ENCODE assay signal across 39 cellular contexts in genomic region chr13:98775386-98775785, GRCh38. TPM values are rescaled to one million over a fixed set of nuclear protein-coding genes. Genes with fewer than 3 reads are reported as not detected.
"Had no signal": no experiment of that assay in that cellular context is flagged by ENCODE, and none has a peak within 500 bp of the region (broad histone marks: within the 10 kb centered on the region; RNA-seq: fewer than 3 reads in every experiment).

No MANE protein-coding gene starts in this region.

- FAIRE-seq: bronchial epithelial cell, colon, endometrium, endothelial cell of umbilical vein, TTC549 had no signal

- H3K4me3 ChIP-seq: ascending aorta, esophagus squamous epithelium, gastroesophageal sphincter, heart right ventricle had no signal

- H3K4me1 ChIP-seq: ascending aorta, esophagus squamous epithelium, gastroesophageal sphincter, heart right ventricle had no signal

- H3K36me3 ChIP-seq: ascending aorta, brain microvascular endothelial cell, esophagus squamous epithelium, gastroesophageal sphincter, heart right ventricle had no signal

- DNase-seq: activated CD4-positive, alpha-beta memory T cell treated with anti-CD3 and anti-CD28 coated beads, Interleukin-2, amount 10 ng/mL, durations not matched to agents 7 days and 5 days; activated CD4-positive, alpha-beta T cell treated with anti-CD3 and anti-CD28 coated beads for 1 hour; activated CD4-positive, alpha-beta T cell treated with anti-CD3 and anti-CD28 coated beads for 4 hours; activated CD4-positive, alpha-beta T cell treated with anti-CD3 and anti-CD28 coated beads, Interleukin-2, amount 10 ng/mL, durations not matched to agents 7 days and 5 days; activated CD4-positive, alpha-beta T cell treated with anti-CD3 and anti-CD28 coated beads, Interleukin-2, amount 50 U/mL, for 4 hours; activated CD8-positive, alpha-beta memory T cell treated with anti-CD3 and anti-CD28 coated beads, Interleukin-2, amount 50 U/mL, for 48 hours; activated gamma-delta T cell; activated naive CD4-positive, alpha-beta T cell; activated naive CD4-positive, alpha-beta T cell treated with anti-CD3 and anti-CD28 coated beads, Interleukin-2, amount 10 ng/mL, durations not matched to agents 7 days and 5 days; activated naive CD8-positive, alpha-beta T cell treated with anti-CD3 and anti-CD28 coated beads, Interleukin-2, amount 10 ng/mL, durations not matched to agents 7 days and 5 days; activated T-cell treated with anti-CD3 and anti-CD28 coated beads for 4 hours; activated T-cell treated with anti-CD3 and anti-CD28 coated beads, Interleukin-2, amount 50 U/mL, for 24 hours; activated T-cell treated with anti-CD3 and anti-CD28 coated beads, Interleukin-2, amount 50 U/mL, for 72 hours; caudate nucleus; cortex of kidney; effector CD4-positive, alpha-beta T cell; effector memory CD8-positive, alpha-beta T cell; esophagus squamous epithelium; foreskin melanocyte; heart right ventricle; T-helper 9 cell had no signal

- H3K9me3 ChIP-seq: ascending aorta, esophagus squamous epithelium, gastroesophageal sphincter, heart right ventricle had no signal

- ATAC-seq: activated naive CD4-positive, alpha-beta T cell treated with anti-CD3 and anti-CD28 coated beads, Interleukin-2, amount 50 U/mL, for 72 hours; activated T-cell treated with anti-CD3 and anti-CD28 coated beads, Interleukin-2, amount 50 U/mL, for 72 hours; effector memory CD8-positive, alpha-beta T cell; gastroesophageal sphincter; WTC11 had no signal

- H3K27ac ChIP-seq: ascending aorta, epithelial cell of prostate, esophagus squamous epithelium, gastroesophageal sphincter, heart right ventricle, VCaP had no signal

- H3K27me3 ChIP-seq: ascending aorta, brain microvascular endothelial cell, gastroesophageal sphincter had no signal

RNA-seq across cellular contexts. Expression of gene SLC15A1, which starts 22.9 kb away (rescaled TPM):
- total RNA-seq: activated CD4-positive, alpha-beta memory T cell treated with anti-CD3 and anti-CD28 coated beads, Interleukin-2, amount 10 ng/mL, durations not matched to agents 7 days and 5 days; activated CD4-positive, alpha-beta T cell treated with anti-CD3 and anti-CD28 coated beads, Interleukin-2, amount 10 ng/mL, durations not matched to agents 7 days and 5 days; activated naive CD4-positive, alpha-beta T cell treated with anti-CD3 and anti-CD28 coated beads, Interleukin-2, amount 50 U/mL, for 72 hours; activated naive CD8-positive, alpha-beta T cell treated with anti-CD3 and anti-CD28 coated beads, Interleukin-2, amount 10 ng/mL, durations not matched to agents 7 days and 5 days; activated T-cell treated with anti-CD3 and anti-CD28 coated beads, Interleukin-2, amount 50 U/mL, for 72 hours; ascending aorta; bronchial epithelial cell; chondrocyte; dermis blood vessel endothelial cell; endothelial cell of umbilical vein; fibroblast of lung; fibroblast of villous mesenchyme; glomerular endothelial cell; heart right ventricle; T-helper 2 cell treated with Interferon-gamma antibody and Interleukin-4, amounts not matched to agents 100 ng/mL and 5 ng/mL, for 36 hours had no signal
- polyA plus RNA-seq: endothelial cell of umbilical vein, fibroblast of lung had no signal
